Comparison of ENCODE assay signal across 14 cellular contexts in genomic region chr1:38918568-38918967, GRCh38. TPM values are rescaled to one million over a fixed set of nuclear protein-coding genes. Genes with fewer than 3 reads are reported as not detected.
"Had no signal": no experiment of that assay in that cellular context is flagged by ENCODE, and none has a peak within 500 bp of the region (broad histone marks: within the 10 kb centered on the region; RNA-seq: fewer than 3 reads in every experiment).

No MANE protein-coding gene starts in this region.

- H3K27ac ChIP-seq: left lung, neural progenitor cell, tibial artery had no signal

- H3K4me1 ChIP-seq: left lung, neural progenitor cell, tibial artery had no signal

- H3K4me3 ChIP-seq: left lung, neural progenitor cell, tibial artery had no signal

- H2AFZ ChIP-seq: neural progenitor cell had no signal

- DNase-seq: activated CD4-positive, alpha-beta T cell treated with anti-CD3 and anti-CD28 coated beads for 4 hours; activated CD8-positive, alpha-beta memory T cell treated with anti-CD3 and anti-CD28 coated beads, Interleukin-2, amount 50 U/mL, for 4 hours; activated CD8-positive, alpha-beta T cell treated with anti-CD3 and anti-CD28 coated beads for 36 hours; activated naive CD8-positive, alpha-beta T cell treated with anti-CD3 and anti-CD28 coated beads, Interleukin-2, amount 10 ng/mL, durations not matched to agents 7 days and 5 days; activated T-cell treated with anti-CD3 and anti-CD28 coated beads, Interleukin-2, amount 50 U/mL, for 48 hours; left lung; mammary epithelial cell; stimulated activated CD4-positive, alpha-beta T cell treated with anti-CD3 and anti-CD28 coated beads, Interleukin-12 subunit alpha, Interleukin-12 subunit beta, amount 100 ng/mL, for 4 hours; stimulated activated CD4-positive, alpha-beta T cell treated with anti-CD3 and anti-CD28 coated beads, Interleukin-2, amount 100 ng/mL, for 24 hours; T-helper 2 cell; tibial artery had no signal

- H3K36me3 ChIP-seq: left lung, neural progenitor cell had no signal

- H3K9me3 ChIP-seq: left lung, tibial artery had no signal

- H3K4me2 ChIP-seq: neural progenitor cell had no signal

- ATAC-seq: activated CD8-positive, alpha-beta T cell treated with anti-CD3 and anti-CD28 coated beads for 36 hours; left lung; WTC11 had no signal

- H3K27me3 ChIP-seq: left lung, neural progenitor cell, tibial artery had no signal

- H3K9ac ChIP-seq: neural progenitor cell had no signal

RNA-seq across cellular contexts. Expression of gene RHBDL2, which starts 23.1 kb away (rescaled TPM):
- total RNA-seq: activated CD8-positive, alpha-beta T cell treated with anti-CD3 and anti-CD28 coated beads for 36 hours; activated naive CD8-positive, alpha-beta T cell treated with anti-CD3 and anti-CD28 coated beads, Interleukin-2, amount 10 ng/mL, durations not matched to agents 7 days and 5 days; chondrocyte had no signal

RNA-seq across cellular contexts. Expression of gene GJA9, which starts 37.2 kb away (rescaled TPM):
- total RNA-seq: activated CD8-positive, alpha-beta T cell treated with anti-CD3 and anti-CD28 coated beads for 36 hours; activated naive CD8-positive, alpha-beta T cell treated with anti-CD3 and anti-CD28 coated beads, Interleukin-2, amount 10 ng/mL, durations not matched to agents 7 days and 5 days; chondrocyte; WTC11 had no signal
